In genomic region chr4:81988178-81988577, GRCh38 we compare ENCODE assay signal across 28 cellular contexts.
"Had no signal": no experiment of that assay in that cellular context is flagged by ENCODE, and none has a peak within 500 bp of the region (broad histone marks: within the 10 kb centered on the region; RNA-seq: fewer than 3 reads in every experiment).

No MANE protein-coding gene starts in this region.

- H3K4me1 Mint-ChIP-seq: mesothelial cell of epicardium had no signal

- H3K9me3 Mint-ChIP-seq: dendritic cell treated with granulocyte-macrophage colony-stimulating factor and Interleukin-4, amounts not matched to agents 40 ng/mL and 50 ng/mL, for 4 days; effector memory CD8-positive, alpha-beta T cell; endodermal cell; mesothelial cell of epicardium; naive B cell had no signal

- H3K4me3 Mint-ChIP-seq: dendritic cell treated with granulocyte-macrophage colony-stimulating factor and Interleukin-4, amounts not matched to agents 40 ng/mL and 50 ng/mL, for 4 days; effector memory CD8-positive, alpha-beta T cell; endodermal cell; mesothelial cell of epicardium; naive B cell had no signal

- H3K27ac ChIP-seq: colonic mucosa, epithelial cell of prostate, esophagus squamous epithelium, gastrocnemius medialis, heart right ventricle, left lung, lower lobe of right lung had no signal

- FAIRE-seq: endometrium, islet of Langerhans, keratinocyte had no signal

- H3K4me3 ChIP-seq: colonic mucosa, esophagus squamous epithelium, gastrocnemius medialis, heart right ventricle, left lung, lower lobe of right lung, mucosa of descending colon had no signal

- ATAC-seq: effector memory CD8-positive, alpha-beta T cell; esophagus mucosa; gastrocnemius medialis; heart right ventricle; left cardiac atrium; left lung; left ventricle myocardium superior; lower lobe of right lung; mucosa of descending colon had no signal

- DNase-seq: colonic mucosa; cortex of kidney; effector CD8-positive, alpha-beta T cell; effector memory CD8-positive, alpha-beta T cell; endodermal cell; erythroblast; esophagus squamous epithelium; foreskin fibroblast; foreskin melanocyte; gastrocnemius medialis; glutamatergic neuron; head of caudate nucleus; heart right ventricle; hippocampal formation; left cardiac atrium; left lung; left ventricle myocardium superior; lower lobe of right lung; mesenchymal stem cell; mucosa of descending colon; naive B cell had no signal

- H3K36me3 ChIP-seq: colonic mucosa, esophagus squamous epithelium, gastrocnemius medialis, heart right ventricle, left lung, lower lobe of right lung had no signal

- H3K36me3 Mint-ChIP-seq: mesothelial cell of epicardium, naive B cell had no signal

- H3K9me3 ChIP-seq: colonic mucosa, esophagus squamous epithelium, gastrocnemius medialis, heart right ventricle, left lung, lower lobe of right lung, mucosa of descending colon had no signal

- H3K27ac Mint-ChIP-seq: dendritic cell treated with granulocyte-macrophage colony-stimulating factor and Interleukin-4, amounts not matched to agents 40 ng/mL and 50 ng/mL, for 4 days; effector memory CD8-positive, alpha-beta T cell; endodermal cell; mesothelial cell of epicardium had no signal

- H3K27me3 ChIP-seq: colonic mucosa, gastrocnemius medialis had no signal

- H3K4me1 ChIP-seq: colonic mucosa, esophagus squamous epithelium, gastrocnemius medialis, heart right ventricle, left lung, lower lobe of right lung had no signal
